17 cellular contexts compared by ENCODE assay signal in the genomic region with DNA sequence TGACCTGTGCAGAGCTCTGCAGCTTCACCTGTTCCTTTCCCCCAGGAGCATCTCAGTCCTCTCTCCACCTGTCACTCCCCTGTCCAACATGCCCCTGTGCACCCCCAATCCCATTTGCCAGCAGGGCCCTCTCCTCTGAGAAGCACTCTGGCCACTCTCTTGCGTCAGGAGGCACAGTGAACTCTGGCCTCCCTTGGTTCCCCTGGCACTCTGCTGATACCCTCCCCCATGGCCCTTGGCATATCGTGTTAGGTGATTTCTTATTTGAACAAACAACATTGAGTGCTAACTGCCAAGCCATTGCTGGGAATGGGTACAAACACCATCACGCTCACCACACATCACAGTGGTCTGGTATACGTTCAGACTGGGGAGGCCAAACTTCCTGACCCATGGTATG. TPM values are rescaled to one million over a fixed set of nuclear protein-coding genes. Genes with fewer than 3 reads are reported as not detected.
DNase-seq lines count a peak whose midpoint lies in the region; ATAC-seq, FAIRE-seq and TF ChIP-seq lines count a peak whose summit lies in the region.
"Had no signal": no experiment of that assay in that cellular context is flagged by ENCODE, and none has a peak within 500 bp of the region (broad histone marks: within the 10 kb centered on the region; RNA-seq: fewer than 3 reads in every experiment).

No MANE protein-coding gene starts in this region.

- peaks cover 49% of the 10 kb centered on the region for H3K36me3 Mint-ChIP-seq in nephron (ENCODE audit: low read depth)
- H3K36me3 Mint-ChIP-seq: WTC11 had no signal

- in situ Hi-C loops in HepG2 (cut with HindIII; ENCODE audit: extremely low pct_ligation_motif_present, low pct_unique_long_range_greater_than_20kb): no loop called here

- H3K27ac Mint-ChIP-seq in nephron: peak overlapping the region; percentile 15 to 64 (median 50)
- H3K27ac Mint-ChIP-seq: WTC11 had no signal

- H3K4me1 ChIP-seq in liver (ENCODE audit: control insufficient read depth in 4 of 4, insufficient read depth in 4 of 4, low read length in 3 of 4): peaks cover 38 to 93% (median 71%) of the 10 kb centered on the region in 4 donors
- H3K4me1 ChIP-seq in HepG2 (ENCODE audit: insufficient read depth, low read length): peaks cover 23% of the 10 kb centered on the region
- peaks cover 3% of the 10 kb centered on the region for H3K4me1 ChIP-seq in effector memory CD4-positive, alpha-beta T cell (ENCODE audit: control insufficient read depth, insufficient read depth, low read length, poor library complexity, severe bottlenecking)
- H3K4me1 ChIP-seq in upper lobe of right lung: peaks cover 51% of the 10 kb centered on the region
- no peaks in the 10 kb centered on the region for H3K4me1 ChIP-seq in PC-3 (ENCODE audit: insufficient read depth, low read length)

- no peak overlapping the region for H3K9ac ChIP-seq in liver (ENCODE audit: low read depth in 1 of 2, low read length in 2 of 2)
- H3K9ac ChIP-seq in HepG2 (ENCODE audit: insufficient read depth, low read depth, low read length): no peak overlapping the region
- H3K9ac ChIP-seq in PC-3 (ENCODE audit: low read length): no peak overlapping the region

- intact Hi-C loops in HepG2 (cut with micrococcal nuclease; ENCODE audit: unreplicated experiment) (no loop called here), upper lobe of right lung (cut with DNase I) (no loop called here), sciatic nerve (cut with DNase I) (no loop called here), PC-3 (cut with micrococcal nuclease) (no loop called here)

- BruUV-seq in HepG2 (replicated peaks; lab: Mats Ljungman, UMichigan): no TSS peak
- BruUV-seq in PC-3 (replicated peaks; lab: Mats Ljungman, UMichigan): no TSS peak

- H3K9me3 Mint-ChIP-seq in nephron: no peaks in the 10 kb centered on the region
- H3K9me3 Mint-ChIP-seq: WTC11 had no signal

- no peaks in the 10 kb centered on the region for H3K9me3 ChIP-seq in liver (ENCODE audit: control insufficient read depth in 4 of 4, low read length in 3 of 4)
- no peaks in the 10 kb centered on the region for H3K9me3 ChIP-seq in HepG2 (ENCODE audit: low read length)
- H3K9me3 ChIP-seq in effector memory CD4-positive, alpha-beta T cell (ENCODE audit: control insufficient read depth, low read length): no peaks in the 10 kb centered on the region
- no peaks in the 10 kb centered on the region for H3K9me3 ChIP-seq in upper lobe of right lung
- no peaks in the 10 kb centered on the region for H3K9me3 ChIP-seq in PC-3 (ENCODE audit: low read length)
- H3K9me3 ChIP-seq: esophagus muscularis mucosa, MG63 had no signal

- H3F3A ChIP-seq in PC-3 (ENCODE audit: low read length, unreplicated experiment): no peaks in the 10 kb centered on the region

- TF ChIP-seq CTCF in liver (IDR thresholded peaks at IDR 0.05; ENCODE audit: low read depth, low read length, missing input control) (no peak), HepG2 (CRISPR knock-in tag; IDR thresholded peaks at IDR 0.05) (no peak), nephron (IDR thresholded peaks at IDR 0.05; ENCODE audit: unreplicated experiment in 3 of 3) (no peak), upper lobe of right lung (IDR thresholded peaks at IDR 0.05) (no peak), PC-3 (conservative IDR thresholded peaks at IDR 0.05; ENCODE audit: low read depth, low read length) (no peak)

- no peak overlapping the region for H3K4me3 Mint-ChIP-seq in nephron
- H3K4me3 Mint-ChIP-seq: WTC11 had no signal

- CTCF ChIA-PET in HepG2 (lab: Yijun Ruan, JAX; ENCODE audit: low intra/inter-chr PET ratio, low total read pairs): no interaction called here
- CTCF ChIA-PET in PC-3 (lab: Charles Lee): no interaction called here

- TF ChIP-seq EP300 in HepG2 (IDR thresholded peaks at IDR 0.05; ENCODE audit: low read depth in 2 of 2, low read length in 2 of 2) (no peak), HepG2 (CRISPR knock-in tag; IDR thresholded peaks at IDR 0.05; ENCODE audit: borderline replicate concordance) (no peak)

- H2AFZ ChIP-seq in HepG2 (ENCODE audit: low read length) (no peak overlapping the region), PC-3 (ENCODE audit: low read length) (no peak overlapping the region)

- H3K9me2 ChIP-seq in PC-3 (replicated peaks; ENCODE audit: low read length): no peaks in the 10 kb centered on the region

- H3K4me2 ChIP-seq in HepG2 (ENCODE audit: low read depth, low read length) (no peak overlapping the region), PC-3 (ENCODE audit: low read length) (no peak overlapping the region)

- H3K4me3 ChIP-seq in liver (ENCODE audit: low read depth in 1 of 3, low read length in 3 of 3) (peak overlapping the region in 1 of 3 donors; percentile 10), HepG2 (replicated peaks in 1 of 3; ENCODE audit: insufficient read depth in 1 of 3, low read depth in 2 of 3, low read length in 3 of 3) (no peak overlapping the region), upper lobe of right lung (no peak overlapping the region), PC-3 (ENCODE audit: low read length) (no peak overlapping the region)
- H3K4me3 ChIP-seq in effector memory CD4-positive, alpha-beta T cell (ENCODE audit: insufficient read depth, low read depth, low read length, poor library complexity, severe bottlenecking): no peak overlapping the region
- H3K4me3 ChIP-seq: coronary artery, esophagus muscularis mucosa, MG63 had no signal

- H3K27me3 ChIP-seq in liver (ENCODE audit: control insufficient read depth in 4 of 4, insufficient read depth in 4 of 4, low read length in 3 of 4) (no peaks in the 10 kb centered on the region), HepG2 (ENCODE audit: control insufficient read depth in 1 of 2, insufficient read depth in 2 of 2, low read length in 2 of 2) (no peaks in the 10 kb centered on the region), upper lobe of right lung (no peaks in the 10 kb centered on the region), PC-3 (ENCODE audit: low read length) (no peaks in the 10 kb centered on the region)
- no peaks in the 10 kb centered on the region for H3K27me3 ChIP-seq in effector memory CD4-positive, alpha-beta T cell (replicated peaks; ENCODE audit: control insufficient read depth, insufficient read depth, low read length, poor library complexity, severe bottlenecking)
- H3K27me3 ChIP-seq: esophagus muscularis mucosa, MG63 had no signal

- H3K27ac ChIP-seq in liver (ENCODE audit: low read depth in 1 of 2, low read length in 2 of 2) (peak overlapping the region; percentile 73 to 88), HepG2 (ENCODE audit: extremely low read length, insufficient read depth, low read length) (no peak overlapping the region), upper lobe of right lung (peak overlapping the region; percentile 51), PC-3 (ENCODE audit: low read length) (no peak overlapping the region)
- peak overlapping the region; percentile 26 for H3K27ac ChIP-seq in effector memory CD4-positive, alpha-beta T cell (ENCODE audit: insufficient read depth, low read length, poor library complexity, severe bottlenecking)

- H3K79me2 ChIP-seq in HepG2 (ENCODE audit: insufficient read depth, low read length): no peaks in the 10 kb centered on the region
- H3K79me2 ChIP-seq in PC-3 (ENCODE audit: low read length): no peaks in the 10 kb centered on the region

- DNase-seq in HepG2 (ENCODE audit: low spot score): no peak
- no peak for DNase-seq in effector memory CD4-positive, alpha-beta T cell
- DNase-seq in upper lobe of right lung: no peak
- no peak for DNase-seq in sciatic nerve (ENCODE audit: low spot score)
- DNase-seq in PC-3: no peak
- no peak for DNase-seq in NOMO-1 (lab: John Stamatoyannopoulos, UW; ENCODE audit: unreplicated experiment in 2 of 2)
- DNase-seq: amygdala, head of caudate nucleus, MG63, NCI-H187 treated with DMSO at 0.1 percent for 48 hours, NCI-H524 treated with DMSO at 0.1 percent for 48 hours had no signal

- TF ChIP-seq RAD21 in liver (IDR thresholded peaks at IDR 0.05) (peak; percentile 56 to 59), HepG2 (CRISPR knock-in tag; IDR thresholded peaks at IDR 0.05) (no peak)

- H3K36me3 ChIP-seq in liver (ENCODE audit: control insufficient read depth in 4 of 4, insufficient read depth in 3 of 4, low read depth in 1 of 4, low read length in 3 of 4) (no peaks in the 10 kb centered on the region), HepG2 (replicated peaks in 1 of 2; ENCODE audit: control insufficient read depth in 1 of 2, insufficient read depth in 2 of 2, low read length in 2 of 2) (peaks cover 4 to 11% of the 10 kb centered on the region in 2 experiments), upper lobe of right lung (peaks cover 42% of the 10 kb centered on the region), PC-3 (ENCODE audit: low read depth, low read length) (no peaks in the 10 kb centered on the region)
- peaks cover 61% of the 10 kb centered on the region for H3K36me3 ChIP-seq in effector memory CD4-positive, alpha-beta T cell (ENCODE audit: control insufficient read depth, insufficient read depth, low read length)

- peaks cover 61% of the 10 kb centered on the region for H3K4me1 Mint-ChIP-seq in nephron
- H3K4me1 Mint-ChIP-seq: WTC11 had no signal

- no peak for TF ChIP-seq POLR2A in HepG2 (IDR thresholded peaks at IDR 0.05; ENCODE audit: insufficient read depth in 1 of 2, low read depth in 2 of 2, low read length in 2 of 2)

- no peak for FAIRE-seq in HepG2 (lab: Jason Lieb, UNC)

- ATAC-seq in HepG2 (no peak), upper lobe of right lung (peak; percentile 11), sciatic nerve (no peak), PC-3 (no peak)
- ATAC-seq: Panc1, WTC11 had no signal

- WGBS in liver: 42% methylated on average over 4 of the region's 4 CpGs
- 98% methylated on average over 3 of the region's 4 CpGs for WGBS in HepG2 (ENCODE audit: low lambda C conversion rate)

- H4K20me1 ChIP-seq in HepG2 (ENCODE audit: insufficient read depth, low read length) (no peaks in the 10 kb centered on the region), PC-3 (ENCODE audit: low read length) (no peaks in the 10 kb centered on the region)

- POLR2A ChIA-PET in HepG2 (lab: Yijun Ruan, JAX): no interaction called here
- POLR2A ChIA-PET in PC-3 (lab: Charles Lee; ENCODE audit: unreplicated experiment): no interaction called here

- H3K27me3 Mint-ChIP-seq in nephron (ENCODE audit: low read depth): no peaks in the 10 kb centered on the region

RNA-seq across cellular contexts. Expression of a gene that starts 20.9 kb away (rescaled TPM):
- total RNA-seq in liver (100 to 1,000 TPM in 1 of 2 donors, 10 to 100 TPM in 1; 50.9 to 101 TPM), HepG2 (2016; rRNA removed; fragmentation: Illumina TruSeq; extraction: Trizol) (26.2 and 29.8 TPM in 2 replicates), upper lobe of right lung (120 TPM), sciatic nerve (80.2 TPM), PC-3 (2014; rRNA removed) (90.0 and 139 TPM in 2 replicates)
- polyA plus RNA-seq in liver (10 to 100 TPM; 33.2 to 45.1 TPM), HepG2 (2011; rRNA removed) (45.9 and 48.7 TPM in 2 replicates)
- total RNA-seq in HepG2 (2016; cell fraction: cytosol; rRNA removed; fragmentation: Illumina TruSeq; extraction: Trizol; ENCODE audit: low read depth): 11.3 and 13.0 TPM in 2 replicates
- total RNA-seq in HepG2 (2016; cell fraction: insoluble cytoplasmic fraction; rRNA removed; fragmentation: Illumina TruSeq; extraction: Trizol): 22.8 and 24.5 TPM in 2 replicates
- 28.9 and 33.7 TPM in 2 replicates for total RNA-seq in HepG2 (2016; cell fraction: membrane; rRNA removed; fragmentation: Illumina TruSeq; extraction: Trizol)
- 16.2 and 22.2 TPM in 2 replicates for total RNA-seq in HepG2 (2016; cell fraction: nucleus; rRNA removed; fragmentation: Illumina TruSeq; extraction: Trizol)
- polyA plus RNA-seq in HepG2 (2011; cell fraction: cytosol; rRNA removed): 40.8 and 45.3 TPM in 2 replicates
- polyA plus RNA-seq in HepG2 (2011; cell fraction: nucleus; rRNA removed): 57.3 and 59.8 TPM in 2 replicates
- polyA plus RNA-seq in HepG2 (2012): 52.5 and 57.8 TPM in 2 replicates
- 16.8 and 17.8 TPM in 2 replicates for polyA plus RNA-seq in HepG2 (2016; cell fraction: cytosol; fragmentation: Illumina TruSeq; extraction: Trizol; ENCODE audit: low read depth)
- polyA plus RNA-seq in HepG2 (2016; cell fraction: insoluble cytoplasmic fraction; fragmentation: Illumina TruSeq; extraction: Trizol; ENCODE audit: low read depth): 26.4 and 35.7 TPM in 2 replicates
- 31.5 and 33.1 TPM in 2 replicates for polyA plus RNA-seq in HepG2 (2016; cell fraction: membrane; fragmentation: Illumina TruSeq; extraction: Trizol; ENCODE audit: low read depth)
- polyA plus RNA-seq in HepG2 (2016; cell fraction: nucleus; fragmentation: Illumina TruSeq; extraction: Trizol; ENCODE audit: insufficient read depth, low read depth): 29.8 and 34.0 TPM in 2 replicates
- 45.2 and 73.0 TPM in 2 replicates for polyA minus RNA-seq in HepG2 (2011; rRNA and poly(A)+ RNA removed; ENCODE audit: low replicate concordance)
- 45.8 and 51.1 TPM in 2 replicates for polyA minus RNA-seq in HepG2 (2011; cell fraction: cytosol; rRNA and poly(A)+ RNA removed)
- polyA minus RNA-seq in HepG2 (2011; cell fraction: nucleus; rRNA and poly(A)+ RNA removed): 50.0 and 60.3 TPM in 2 replicates

RNA-seq across cellular contexts. Expression of a gene that starts 55.8 kb away (rescaled TPM):
- total RNA-seq in liver: 100 to 1,000 TPM; 137 to 215 TPM
- polyA plus RNA-seq in liver: 100 to 1,000 TPM in 1 of 2 donors, 10 to 100 TPM in 1; 52.7 to 116 TPM
- total RNA-seq in HepG2 (2016; rRNA removed; fragmentation: Illumina TruSeq; extraction: Trizol): 125 and 154 TPM in 2 replicates
- total RNA-seq in HepG2 (2016; cell fraction: cytosol; rRNA removed; fragmentation: Illumina TruSeq; extraction: Trizol; ENCODE audit: low read depth): 13.0 and 15.5 TPM in 2 replicates
- 125 and 156 TPM in 2 replicates for total RNA-seq in HepG2 (2016; cell fraction: insoluble cytoplasmic fraction; rRNA removed; fragmentation: Illumina TruSeq; extraction: Trizol)
- 28.1 and 29.3 TPM in 2 replicates for total RNA-seq in HepG2 (2016; cell fraction: membrane; rRNA removed; fragmentation: Illumina TruSeq; extraction: Trizol)
- total RNA-seq in HepG2 (2016; cell fraction: nucleus; rRNA removed; fragmentation: Illumina TruSeq; extraction: Trizol): 84.2 and 86.1 TPM in 2 replicates
- 103 and 120 TPM in 2 replicates for polyA plus RNA-seq in HepG2 (2011; rRNA removed)
- 124 and 134 TPM in 2 replicates for polyA plus RNA-seq in HepG2 (2011; cell fraction: cytosol; rRNA removed)
- 132 and 143 TPM in 2 replicates for polyA plus RNA-seq in HepG2 (2011; cell fraction: nucleus; rRNA removed)
- 69.6 and 82.1 TPM in 2 replicates for polyA plus RNA-seq in HepG2 (2012)
- 9.6 and 11.8 TPM in 2 replicates for polyA plus RNA-seq in HepG2 (2016; cell fraction: cytosol; fragmentation: Illumina TruSeq; extraction: Trizol; ENCODE audit: low read depth)
- 126 and 134 TPM in 2 replicates for polyA plus RNA-seq in HepG2 (2016; cell fraction: insoluble cytoplasmic fraction; fragmentation: Illumina TruSeq; extraction: Trizol; ENCODE audit: low read depth)
- polyA plus RNA-seq in HepG2 (2016; cell fraction: membrane; fragmentation: Illumina TruSeq; extraction: Trizol; ENCODE audit: low read depth): 18.1 and 19.2 TPM in 2 replicates
- polyA plus RNA-seq in HepG2 (2016; cell fraction: nucleus; fragmentation: Illumina TruSeq; extraction: Trizol; ENCODE audit: insufficient read depth, low read depth): 81.8 and 98.3 TPM in 2 replicates
- polyA minus RNA-seq in HepG2 (2011; rRNA and poly(A)+ RNA removed; ENCODE audit: low replicate concordance): 67.1 and 157 TPM in 2 replicates
- polyA minus RNA-seq in HepG2 (2011; cell fraction: cytosol; rRNA and poly(A)+ RNA removed): 96.9 and 110 TPM in 2 replicates
- 81.6 and 116 TPM in 2 replicates for polyA minus RNA-seq in HepG2 (2011; cell fraction: nucleus; rRNA and poly(A)+ RNA removed)
- total RNA-seq in upper lobe of right lung: 143 TPM
- 211 TPM for total RNA-seq in sciatic nerve
- total RNA-seq in PC-3 (2014; rRNA removed): 122 and 131 TPM in 2 replicates

Comparison
In these comparisons a context has a peak if more than half of its experiments do, and no peak if none do; other contexts are left out.
1. H3K27ac ChIP-seq: peak in liver (2 of 2), effector memory CD4-positive, alpha-beta T cell (single experiment) and upper lobe of right lung (single experiment); none in HepG2 (single experiment) and PC-3 (single experiment).